26 cellular contexts compared by ENCODE assay signal in genomic region chrX:77441479-77441878, GRCh38. TPM values are rescaled to one million over a fixed set of nuclear protein-coding genes. Genes with fewer than 3 reads are reported as not detected.
DNase-seq lines count a peak whose midpoint lies in the region; ATAC-seq, FAIRE-seq and TF ChIP-seq lines count a peak whose summit lies in the region.
"Had no signal": no experiment of that assay in that cellular context is flagged by ENCODE, and none has a peak within 500 bp of the region (broad histone marks: within the 10 kb centered on the region; RNA-seq: fewer than 3 reads in every experiment).

No MANE protein-coding gene starts in this region.

- 0 out of 2 replicates have a peak, but pooled peaks cover 3% of the 10 kb centered on the region for H3K27me3 ChIP-seq in GM23338 (ENCODE audit: insufficient read depth)
- H3K27me3 ChIP-seq in PC-9 (ENCODE audit: insufficient read depth, low read depth), result no peaks in the 10 kb centered on the region
- no peaks in the 10 kb centered on the region for H3K27me3 ChIP-seq in endothelial cell of umbilical vein (ENCODE audit: control insufficient read depth in 2 of 2, insufficient read depth in 2 of 2, low read length in 2 of 2)
- H3K27me3 ChIP-seq: BE2C had no signal

- H3K9ac ChIP-seq in endothelial cell of umbilical vein (replicated peaks; ENCODE audit: extremely low read depth, insufficient read depth, low read length), result no peak overlapping the region
- H3K9ac ChIP-seq: BLaER1 treated with 17β-estradiol and CSF1 and Interleukin-3, amounts not matched to agents 10 nM and 100 nM; GM23248 had no signal

- H3K9me2 ChIP-seq in GM23338 (ENCODE audit: insufficient read depth) (no peaks in the 10 kb centered on the region), PC-9 (ENCODE audit: insufficient read depth) (no peaks in the 10 kb centered on the region)

- no peak overlapping the region for H3K4me3 Mint-ChIP-seq in GM23338
- H3K4me3 Mint-ChIP-seq in stimulated activated naive B cell treated with anti-CD40 and anti-IgM and Interleukin-4, amounts not matched to agents 10 μg/mL and 1 μg/mL and 100 μg/mL, for 72 hours, result no peak overlapping the region
- H3K4me3 Mint-ChIP-seq in activated CD8-positive, alpha-beta memory T cell treated with anti-CD3 and anti-CD28 coated beads, Interleukin-2, amount 10 ng/mL, durations not matched to agents 7 days and 5 days, result no peak overlapping the region
- H3K4me3 Mint-ChIP-seq: CD14-positive monocyte; CD4-positive, alpha-beta T cell; CD8-positive, alpha-beta memory T cell; H9 had no signal

- peak overlapping the region; percentile 70; the same call in 1 of the 2 replicates for H3K27ac Mint-ChIP-seq in GM23338
- no peak overlapping the region for H3K27ac Mint-ChIP-seq in stimulated activated naive B cell treated with anti-CD40 and anti-IgM and Interleukin-4, amounts not matched to agents 10 μg/mL and 1 μg/mL and 100 μg/mL, for 72 hours
- H3K27ac Mint-ChIP-seq in activated CD8-positive, alpha-beta memory T cell treated with anti-CD3 and anti-CD28 coated beads, Interleukin-2, amount 10 ng/mL, durations not matched to agents 7 days and 5 days, result no peak overlapping the region
- H3K27ac Mint-ChIP-seq: CD4-positive, alpha-beta T cell; CD8-positive, alpha-beta memory T cell; H9 had no signal

- CTCF ChIA-PET in PC-9 (lab: Charles Lee), result no interaction called here
- CTCF ChIA-PET in endothelial cell of umbilical vein (lab: Charles Lee), result no interaction called here
- CTCF ChIA-PET in activated CD8-positive, alpha-beta memory T cell treated with anti-CD3 and anti-CD28 coated beads, Interleukin-2, amount 10 ng/mL, durations not matched to agents 7 days and 5 days (lab: Charles Lee), result no interaction called here

- H4K20me1 ChIP-seq in GM23338 (replicated peaks; ENCODE audit: insufficient read depth), result no peaks in the 10 kb centered on the region
- no peaks in the 10 kb centered on the region for H4K20me1 ChIP-seq in PC-9 (ENCODE audit: insufficient read depth)
- no peaks in the 10 kb centered on the region for H4K20me1 ChIP-seq in endothelial cell of umbilical vein (replicated peaks; ENCODE audit: control insufficient read depth, extremely low read depth, insufficient read depth, low read length)

- H3K9me3 Mint-ChIP-seq in GM23338, result no peaks in the 10 kb centered on the region; the same call in 2 of the 3 replicates
- H3K9me3 Mint-ChIP-seq in stimulated activated naive B cell treated with anti-CD40 and anti-IgM and Interleukin-4, amounts not matched to agents 10 μg/mL and 1 μg/mL and 100 μg/mL, for 72 hours, result no peaks in the 10 kb centered on the region
- no peaks in the 10 kb centered on the region for H3K9me3 Mint-ChIP-seq in activated CD8-positive, alpha-beta memory T cell treated with anti-CD3 and anti-CD28 coated beads, Interleukin-2, amount 10 ng/mL, durations not matched to agents 7 days and 5 days (ENCODE audit: low read depth)
- H3K9me3 Mint-ChIP-seq: CD4-positive, alpha-beta T cell; CD8-positive, alpha-beta memory T cell had no signal

- H3K36me3 ChIP-seq in GM23338 (ENCODE audit: insufficient read depth) (no peaks in the 10 kb centered on the region), PC-9 (ENCODE audit: low read depth) (no peaks in the 10 kb centered on the region), endothelial cell of umbilical vein (ENCODE audit: control insufficient read depth in 2 of 2, extremely low read depth in 1 of 2, insufficient read depth in 2 of 2, low read length in 2 of 2) (no peaks in the 10 kb centered on the region)
- H3K36me3 ChIP-seq: BE2C; BLaER1 treated with 17β-estradiol and CSF1 and Interleukin-3, amounts not matched to agents 10 nM and 100 nM had no signal

- no peak for FAIRE-seq in endothelial cell of umbilical vein (lab: Jason Lieb, UNC)
- FAIRE-seq: GM12891, GM18507 had no signal

- peaks cover 9% of the 10 kb centered on the region for H3K27me3 Mint-ChIP-seq in GM23338 (ENCODE audit: insufficient read depth, low read depth, poor library complexity)
- peaks cover 17 to 26% of the 10 kb centered on the region in 2 donors for H3K27me3 Mint-ChIP-seq in stimulated activated naive B cell treated with anti-CD40 and anti-IgM and Interleukin-4, amounts not matched to agents 10 μg/mL and 1 μg/mL and 100 μg/mL, for 72 hours
- H3K27me3 Mint-ChIP-seq in activated CD8-positive, alpha-beta memory T cell treated with anti-CD3 and anti-CD28 coated beads, Interleukin-2, amount 10 ng/mL, durations not matched to agents 7 days and 5 days, result peaks cover 5% of the 10 kb centered on the region

- ATAC-seq in GM23338, result no peak
- peak; percentile 58 for ATAC-seq in HG03175 (IDR thresholded peaks at IDR 0.05; ENCODE audit: unreplicated experiment)
- ATAC-seq in stimulated activated naive B cell treated with anti-CD40 and anti-IgM and Interleukin-4, amounts not matched to agents 10 μg/mL and 1 μg/mL and 100 μg/mL, for 72 hours (replicated peaks), result no peak
- ATAC-seq in activated CD8-positive, alpha-beta memory T cell treated with anti-CD3 and anti-CD28 coated beads, Interleukin-2, amount 10 ng/mL, durations not matched to agents 7 days and 5 days, result no peak
- ATAC-seq: HCT116 had no signal

- no TSS peak for BruUV-seq in PC-9 (replicated peaks; lab: Mats Ljungman, UMichigan)
- no TSS peak for BruUV-seq in endothelial cell of umbilical vein (replicated peaks; lab: Mats Ljungman, UMichigan)

- H3K4me1 ChIP-seq in GM23338 (ENCODE audit: insufficient read depth) (no peaks in the 10 kb centered on the region; the same call in 1 of the 2 replicates), PC-9 (replicated peaks; ENCODE audit: insufficient read depth) (peaks cover 24% of the 10 kb centered on the region), endothelial cell of umbilical vein (ENCODE audit: control insufficient read depth, extremely low read depth, insufficient read depth, low read length) (peaks cover 62% of the 10 kb centered on the region)
- H3K4me1 ChIP-seq: BE2C had no signal

- H3K4me3 ChIP-seq in GM23338 (no peak overlapping the region), PC-9 (no peak overlapping the region), endothelial cell of umbilical vein (replicated peaks in 1 of 3; ENCODE audit: insufficient read depth in 1 of 3, low read depth in 1 of 3, low read length in 3 of 3) (no peak overlapping the region)
- H3K4me3 ChIP-seq: BLaER1 treated with 17β-estradiol and CSF1 and Interleukin-3, amounts not matched to agents 10 nM and 100 nM; GM23248 had no signal

- no peak overlapping the region for H2AFZ ChIP-seq in GM23338
- H2AFZ ChIP-seq in PC-9, result no peak overlapping the region
- peak overlapping the region; percentile 40 for H2AFZ ChIP-seq in endothelial cell of umbilical vein (ENCODE audit: low read depth, low read length)
- H2AFZ ChIP-seq: GM23248 had no signal

- TF ChIP-seq CTCF in GM23338 (conservative IDR thresholded peaks at IDR 0.05; ENCODE audit: low read depth in 2 of 2), result no peak
- no peak for TF ChIP-seq CTCF in PC-9 (conservative IDR thresholded peaks at IDR 0.05)
- TF ChIP-seq CTCF in endothelial cell of umbilical vein (IDR thresholded peaks at IDR 0.05; ENCODE audit: extremely low read depth in 1 of 2, insufficient read depth in 1 of 2, low read depth in 1 of 2, low read length in 2 of 2), result no peak

- H3K27ac ChIP-seq in GM23338 (ENCODE audit: low read depth), result no peak overlapping the region
- peak overlapping the region; percentile 73; the same call in 1 of the 2 replicates for H3K27ac ChIP-seq in PC-9
- H3K27ac ChIP-seq in endothelial cell of umbilical vein (ENCODE audit: insufficient read depth, low read depth, low read length), result peak overlapping the region; percentile 96
- H3K27ac ChIP-seq: BLaER1 treated with 17β-estradiol and CSF1 and Interleukin-3, amounts not matched to agents 10 nM and 100 nM; GM23248 had no signal

- no peak overlapping the region for H3K4me2 ChIP-seq in GM23338
- no peak overlapping the region for H3K4me2 ChIP-seq in PC-9
- no peak overlapping the region for H3K4me2 ChIP-seq in endothelial cell of umbilical vein (ENCODE audit: insufficient read depth, low read length)
- H3K4me2 ChIP-seq: BLaER1 treated with 17β-estradiol and CSF1 and Interleukin-3, amounts not matched to agents 10 nM and 100 nM had no signal

- POLR2A ChIA-PET in PC-9 (lab: Charles Lee; ENCODE audit: unreplicated experiment), result no interaction called here
- POLR2A ChIA-PET in endothelial cell of umbilical vein (lab: Charles Lee), result no interaction called here

- intact Hi-C loops in PC-9 (cut with micrococcal nuclease; ENCODE audit: unreplicated experiment), result no loop called here
- intact Hi-C loops in endothelial cell of umbilical vein (cut with micrococcal nuclease), result loop anchor here (5.0 kb wide), 2 partner anchors 456 to 521 kb away; partner anchors contain the start of genes COX7B and MAGT1

- dilution Hi-C loops in endothelial cell of umbilical vein (cut with MboI; ENCODE audit: extremely low pct_ligation_motif_present, low sequenced_read_pairs), result no loop called here

- peaks cover 19% of the 10 kb centered on the region for H3K4me1 Mint-ChIP-seq in GM23338
- peaks cover 2 to 8% of the 10 kb centered on the region in 2 donors for H3K4me1 Mint-ChIP-seq in stimulated activated naive B cell treated with anti-CD40 and anti-IgM and Interleukin-4, amounts not matched to agents 10 μg/mL and 1 μg/mL and 100 μg/mL, for 72 hours
- H3K4me1 Mint-ChIP-seq in activated CD8-positive, alpha-beta memory T cell treated with anti-CD3 and anti-CD28 coated beads, Interleukin-2, amount 10 ng/mL, durations not matched to agents 7 days and 5 days, result peaks cover 2% of the 10 kb centered on the region

- no peak for TF ChIP-seq POLR2A in endothelial cell of umbilical vein (IDR thresholded peaks at IDR 0.05; ENCODE audit: low read depth, low read length)

- DNase-seq in GM23338 (ENCODE audit: low spot score) (no peak), PC-9 (no peak), endothelial cell of umbilical vein (ENCODE audit: low read depth, low spot score) (no peak), iPS-NIHi7 (ENCODE audit: extremely low spot score) (no peak), Ammon's horn (ENCODE audit: low spot score) (no peak)
- DNase-seq in stimulated activated naive B cell treated with anti-CD40 and anti-IgM and Interleukin-4, amounts not matched to agents 10 μg/mL and 1 μg/mL and 100 μg/mL, for 72 hours, result no peak
- no peak for DNase-seq in activated CD8-positive, alpha-beta memory T cell treated with anti-CD3 and anti-CD28 coated beads, Interleukin-2, amount 10 ng/mL, durations not matched to agents 7 days and 5 days
- DNase-seq: BE2C; CD4-positive, alpha-beta T cell; CD8-positive, alpha-beta memory T cell; DMS53; DMS79 treated with DMSO at 0.1 percent for 48 hours; GF-D8; GM23248; H9 had no signal

- H3K9me1 ChIP-seq in endothelial cell of umbilical vein (replicated peaks; ENCODE audit: control insufficient read depth, extremely low read depth, insufficient read depth, low read length), result no peaks in the 10 kb centered on the region

- H3K36me3 Mint-ChIP-seq in GM23338 (ENCODE audit: low read depth), result no peaks in the 10 kb centered on the region
- no peaks in the 10 kb centered on the region for H3K36me3 Mint-ChIP-seq in stimulated activated naive B cell treated with anti-CD40 and anti-IgM and Interleukin-4, amounts not matched to agents 10 μg/mL and 1 μg/mL and 100 μg/mL, for 72 hours
- no peaks in the 10 kb centered on the region for H3K36me3 Mint-ChIP-seq in activated CD8-positive, alpha-beta memory T cell treated with anti-CD3 and anti-CD28 coated beads, Interleukin-2, amount 10 ng/mL, durations not matched to agents 7 days and 5 days
- H3K36me3 Mint-ChIP-seq: CD14-positive monocyte; CD8-positive, alpha-beta memory T cell had no signal

- H3F3A ChIP-seq in GM23338 (replicated peaks; ENCODE audit: low read depth) (no peaks in the 10 kb centered on the region), PC-9 (ENCODE audit: insufficient read depth, low read depth) (peaks cover 5% of the 10 kb centered on the region; the same call in 1 of the 2 replicates)

- H3K9me3 ChIP-seq in PC-9 (ENCODE audit: insufficient read depth, low read depth) (no peaks in the 10 kb centered on the region), endothelial cell of umbilical vein (replicated peaks; ENCODE audit: control insufficient read depth, insufficient read depth, low read length) (no peaks in the 10 kb centered on the region)
- H3K9me3 ChIP-seq: BE2C had no signal

- H3K79me2 ChIP-seq in GM23338 (replicated peaks; ENCODE audit: insufficient read depth) (no peaks in the 10 kb centered on the region), PC-9 (ENCODE audit: low read depth) (no peaks in the 10 kb centered on the region), endothelial cell of umbilical vein (ENCODE audit: control insufficient read depth, insufficient read depth, low read length) (no peaks in the 10 kb centered on the region)

RNA-seq across cellular contexts. Expression of gene FGF16, which starts 5.7 kb away (rescaled TPM):
- 2.3 and 4.0 TPM in 2 replicates for total RNA-seq in GM23338 (2014; rRNA removed; shearing (Covaris generic))
- polyA plus RNA-seq in GM23338 (2016; fragmentation: Nextera tagmentation; extraction: Ambion mirVana) (1.6 and 2.0 TPM in 2 replicates), endothelial cell of umbilical vein (3.1 and 3.8 TPM in 2 replicates)
- total RNA-seq in PC-9 (2021) (not detected in 2 replicates), endothelial cell of umbilical vein (3.1 and 5.1 TPM in 2 replicates)
- polyA plus RNA-seq in endothelial cell of umbilical vein (2011; cell fraction: cytosol; rRNA removed), result 3.1 TPM in 2 replicates
- 1.7 and 1.9 TPM in 2 replicates for polyA plus RNA-seq in endothelial cell of umbilical vein (2011; cell fraction: nucleus; rRNA removed)
- 10.5 and 10.9 TPM in 2 replicates for polyA plus RNA-seq in endothelial cell of umbilical vein (2012)
- polyA minus RNA-seq in endothelial cell of umbilical vein, result 1.4 and 1.6 TPM in 2 replicates
- polyA minus RNA-seq in endothelial cell of umbilical vein (2011; cell fraction: cytosol; rRNA and poly(A)+ RNA removed), result not detected
- polyA minus RNA-seq in endothelial cell of umbilical vein (2011; cell fraction: nucleus; rRNA and poly(A)+ RNA removed), result 1.4 and 1.8 TPM in 2 replicates
- not detected for total RNA-seq in activated CD8-positive, alpha-beta memory T cell treated with anti-CD3 and anti-CD28 coated beads, Interleukin-2, amount 10 ng/mL, durations not matched to agents 7 days and 5 days
- total RNA-seq: A172; A673; CD4-positive, alpha-beta T cell; CD8-positive, alpha-beta memory T cell; Daoy; G401; H4 had no signal
- polyA plus RNA-seq: CD14-positive monocyte; CD8-positive, alpha-beta memory T cell; GM23248 had no signal
